In genomic region chr20:1185781-1186334, GRCh38 we compare ENCODE assay signal across 8 cellular contexts. TPM values are rescaled to one million over a fixed set of nuclear protein-coding genes. Genes with fewer than 3 reads are reported as not detected.
A peak's percentile ranks its signal among the peaks of the same experiment; 100 is the strongest.
DNase-seq lines count a peak whose midpoint lies in the region; ATAC-seq, FAIRE-seq and TF ChIP-seq lines count a peak whose summit lies in the region.

No MANE protein-coding gene starts in this region.

- H3K36me3 ChIP-seq in CD4-positive, alpha-beta memory T cell (ENCODE audit: insufficient read depth, low read length): no peaks in the 10 kb centered on the region
- H3K36me3 ChIP-seq in OCI-LY7 (ENCODE audit: insufficient read depth, low read length) (no peaks in the 10 kb centered on the region), small intestine (ENCODE audit: control insufficient read depth in 2 of 2, insufficient read depth in 2 of 2, low read length in 2 of 2) (no peaks in the 10 kb centered on the region)

- peak overlapping the region in 7 of 8 donors; percentile 1 to 82 (median 68) for H3K4me3 Mint-ChIP-seq in CD4-positive, alpha-beta memory T cell

- peaks cover 3% of the 10 kb centered on the region for H3K27me3 ChIP-seq in CD4-positive, alpha-beta memory T cell (ENCODE audit: insufficient read depth, low read length)
- no peaks in the 10 kb centered on the region for H3K27me3 ChIP-seq in small intestine (ENCODE audit: control insufficient read depth in 2 of 2, insufficient read depth in 2 of 2, low read length in 2 of 2)

- H3K27ac ChIP-seq in CD4-positive, alpha-beta memory T cell (ENCODE audit: low read depth, low read length): no peak overlapping the region
- H3K27ac ChIP-seq in OCI-LY7 (ENCODE audit: low read depth, low read length, poor library complexity, severe bottlenecking): no peak overlapping the region
- H3K27ac ChIP-seq in small intestine (ENCODE audit: low read depth in 1 of 2, low read length in 1 of 2): no peak overlapping the region

- no peaks in the 10 kb centered on the region for H3K9me3 ChIP-seq in CD4-positive, alpha-beta memory T cell (ENCODE audit: control insufficient read depth in 1 of 2, low read length in 2 of 2)
- H3K9me3 ChIP-seq in OCI-LY7 (ENCODE audit: low read length): no peaks in the 10 kb centered on the region
- H3K9me3 ChIP-seq in small intestine (ENCODE audit: control insufficient read depth, low read depth): no peaks in the 10 kb centered on the region

- no peak overlapping the region; the same call in 1 of the 2 replicates for H3K4me2 ChIP-seq in OCI-LY7 (ENCODE audit: low read length)

- H3K4me1 ChIP-seq in CD4-positive, alpha-beta memory T cell (ENCODE audit: insufficient read depth, low read length): peaks cover 14% of the 10 kb centered on the region
- H3K4me1 ChIP-seq in OCI-LY7 (ENCODE audit: insufficient read depth, low read length, poor library complexity, severe bottlenecking) (no peaks in the 10 kb centered on the region), small intestine (ENCODE audit: control insufficient read depth in 2 of 2, insufficient read depth in 1 of 2, low read depth in 1 of 2, low read length in 1 of 2) (peaks cover 3% of the 10 kb centered on the region in 2 donors)

- H2AFZ ChIP-seq in OCI-LY7 (ENCODE audit: low read length): no peak overlapping the region

- no peaks in the 10 kb centered on the region for H3K79me2 ChIP-seq in OCI-LY7 (ENCODE audit: insufficient read depth, low read depth, low read length)

- WGBS in small intestine, 3 donors: 6 to 9% (median 7%) methylated on average over 14 to 20 of the region's 20 CpGs

- intact Hi-C loops in CD4-positive, alpha-beta memory T cell (cut with micrococcal nuclease): loop anchor here (10.0 kb wide), 1 partner anchor 211 kb away; no protein-coding TSS in a partner anchor
- intact Hi-C loops in OCI-LY7 (cut with micrococcal nuclease; ENCODE audit: unreplicated experiment) (no loop called here), left ventricle myocardium superior (cut with micrococcal nuclease) (no loop called here)

- no peaks in the 10 kb centered on the region for H3K36me3 Mint-ChIP-seq in CD4-positive, alpha-beta memory T cell

- DNase-seq in CD4-positive, alpha-beta memory T cell: peak in 4 of 5 donors; percentile 28 to 37 (median 30)
- DNase-seq in HK-2 (ENCODE audit: unreplicated experiment) (peak; percentile 79), OCI-LY7 (ENCODE audit: low spot score) (peak; percentile 45), left ventricle myocardium superior (peak; percentile 66), small intestine (peak; percentile 68), RCC 7860 (ENCODE audit: low spot score) (no peak)
- peak; percentile 52 for DNase-seq in activated naive CD4-positive, alpha-beta T cell treated with anti-CD3 and anti-CD28 coated beads, Interleukin-2, amount 50 U/mL, for 16 hours

- peaks cover 0 to 1% (median 0%) of the 10 kb centered on the region in 8 donors for H3K9me3 Mint-ChIP-seq in CD4-positive, alpha-beta memory T cell

- peaks cover 23 to 25% of the 10 kb centered on the region in 2 donors for H3K27me3 Mint-ChIP-seq in CD4-positive, alpha-beta memory T cell

- peak; percentile 66 for TF ChIP-seq CTCF in OCI-LY7 (conservative IDR thresholded peaks at IDR 0.05; ENCODE audit: low read length)

- BruUV-seq in OCI-LY7 (replicated peaks; lab: Mats Ljungman, UMichigan): no TSS peak

- H4K20me1 ChIP-seq in OCI-LY7 (ENCODE audit: insufficient read depth, low read length): no peaks in the 10 kb centered on the region

- H3K27ac Mint-ChIP-seq in CD4-positive, alpha-beta memory T cell: peak overlapping the region in 1 of 7 donors; percentile 60

- CTCF ChIA-PET in CD4-positive, alpha-beta memory T cell (lab: Charles Lee; ENCODE audit: partially characterized antibody): no interaction called here
- CTCF ChIA-PET in OCI-LY7 (lab: Charles Lee; ENCODE audit: unreplicated experiment): no interaction called here

- POLR2A ChIA-PET in CD4-positive, alpha-beta memory T cell (lab: Charles Lee; ENCODE audit: partially characterized antibody): no interaction called here
- POLR2A ChIA-PET in OCI-LY7 (lab: Charles Lee): no interaction called here

- ATAC-seq in left ventricle myocardium superior (peak; percentile 81), HG03175 (IDR thresholded peaks at IDR 0.05; ENCODE audit: unreplicated experiment) (no peak)

- H3K4me1 Mint-ChIP-seq in CD4-positive, alpha-beta memory T cell: peaks cover 6 to 13% (median 9%) of the 10 kb centered on the region in 4 donors

- no peak overlapping the region for H3K4me3 ChIP-seq in CD4-positive, alpha-beta memory T cell (ENCODE audit: low read length in 2 of 2)
- H3K4me3 ChIP-seq in OCI-LY7 (ENCODE audit: low read depth, low read length, poor library complexity, severe bottlenecking) (no peak overlapping the region), small intestine (ENCODE audit: low read depth in 1 of 2, low read length in 2 of 2) (peak overlapping the region in 1 of 2 donors; percentile 62)

- H3K9me2 ChIP-seq in OCI-LY7 (ENCODE audit: insufficient read depth, low read length): no peaks in the 10 kb centered on the region

- FAIRE-seq in small intestine (lab: Jason Lieb, UNC) (no peak), RCC 7860 (lab: Jason Lieb, UNC) (no peak)

RNA-seq across cellular contexts. Expression of gene TMEM74B, which starts 1.1 kb away (rescaled TPM):
- not detected for total RNA-seq in CD4-positive, alpha-beta memory T cell
- polyA plus RNA-seq in CD4-positive, alpha-beta memory T cell: not detected
- total RNA-seq in OCI-LY7 (2014; rRNA removed; shearing (Covaris generic)): not detected in 2 replicates
- total RNA-seq in OCI-LY7 (2022) (not detected in 2 replicates), left ventricle myocardium superior (4.1 TPM)
- polyA plus RNA-seq in small intestine: 10 to 100 TPM; 10.5 to 68.7 (median 17.6) TPM

RNA-seq across cellular contexts. Expression of gene C20orf202, which starts 17.4 kb away (rescaled TPM):
- total RNA-seq in CD4-positive, alpha-beta memory T cell: under 1 TPM in 1 of 2 experiments, not detected in 1; 0.20 TPM
- polyA plus RNA-seq in CD4-positive, alpha-beta memory T cell: under 1 TPM in 1 of 2 donors, not detected in 1; 0.18 TPM
- not detected in 2 replicates for total RNA-seq in OCI-LY7 (2014; rRNA removed; shearing (Covaris generic))
- total RNA-seq in OCI-LY7 (2022) (not detected in 2 replicates), left ventricle myocardium superior (0.25 TPM)
- under 1 TPM in 2 of 3 donors, not detected in 1; 0.67 to 0.81 TPM for polyA plus RNA-seq in small intestine

RNA-seq across cellular contexts. Expression of gene RAD21L1, which starts 40.0 kb away (rescaled TPM):
- total RNA-seq in CD4-positive, alpha-beta memory T cell: under 1 TPM in 1 of 2 experiments, not detected in 1; 0.78 TPM
- not detected for polyA plus RNA-seq in CD4-positive, alpha-beta memory T cell
- total RNA-seq in OCI-LY7 (2014; rRNA removed; shearing (Covaris generic)): not detected in 2 replicates
- total RNA-seq in OCI-LY7 (2022): not detected in 2 replicates
- not detected for total RNA-seq in left ventricle myocardium superior
- polyA plus RNA-seq in small intestine: not detected
